Comparison of ENCODE assay signal across 8 cellular contexts in genomic region chr5:69601947-69602346, GRCh38. TPM values are rescaled to one million over a fixed set of nuclear protein-coding genes. Genes with fewer than 3 reads are reported as not detected.
DNase-seq lines count a peak whose midpoint lies in the region; ATAC-seq and TF ChIP-seq lines count a peak whose summit lies in the region.
"Not testable (repeated sequence)": the region's sequence is repeated elsewhere in the genome, so short reads cannot be mapped to it uniquely, and the experiment has no call there.

No MANE protein-coding gene starts in this region.

- not testable (repeated sequence) for H3K27me3 ChIP-seq in upper lobe of left lung

- DNase-seq in Right ventricle myocardium superior, upper lobe of left lung: not testable (repeated sequence)

- not testable (repeated sequence) for H3K9me3 ChIP-seq in upper lobe of left lung

- no CpG with 5 or more reads among the region's 6 CpGs for WGBS in upper lobe of left lung, 2 donors

- H3K4me3 ChIP-seq in upper lobe of left lung: not testable (repeated sequence)

- TF ChIP-seq EP300 in upper lobe of left lung (IDR thresholded peaks at IDR 0.05): not testable (repeated sequence)

- not testable (repeated sequence) for H3K4me1 ChIP-seq in upper lobe of left lung

- intact Hi-C loops in Right ventricle myocardium superior (cut with DNase I): not testable (repeated sequence)

- not testable (repeated sequence) for TF ChIP-seq CTCF in upper lobe of left lung (IDR thresholded peaks at IDR 0.05)

- ATAC-seq in GM18520 (IDR thresholded peaks at IDR 0.05; ENCODE audit: unreplicated experiment) (peak; percentile 65), GM19372 (IDR thresholded peaks at IDR 0.05; ENCODE audit: low read depth, unreplicated experiment) (peak; percentile 82), GM21526 (IDR thresholded peaks at IDR 0.05; ENCODE audit: low FRiP score, unreplicated experiment) (peak; percentile 92), HG02759 (IDR thresholded peaks at IDR 0.05; ENCODE audit: unreplicated experiment) (peak; percentile 94), HG03045 (IDR thresholded peaks at IDR 0.05; ENCODE audit: unreplicated experiment) (peak; percentile 75), HG03442 (IDR thresholded peaks at IDR 0.05; ENCODE audit: unreplicated experiment) (peak; percentile 92), Right ventricle myocardium superior (ENCODE audit: poor library complexity) (peak; percentile 43), upper lobe of left lung (ENCODE audit: low FRiP score in 2 of 2) (peak; percentile 51 to 71)

- not testable (repeated sequence) for H3K27ac ChIP-seq in upper lobe of left lung

- H3K36me3 ChIP-seq in upper lobe of left lung: not testable (repeated sequence)

- TF ChIP-seq POLR2A in upper lobe of left lung (IDR thresholded peaks at IDR 0.05): not testable (repeated sequence)

RNA-seq across cellular contexts. Expression of gene GTF2H2C, which starts 42.0 kb away (rescaled TPM):
- total RNA-seq in Right ventricle myocardium superior: 19.5 TPM
- 10 to 100 TPM; 28.4 to 56.6 (median 33.4) TPM for total RNA-seq in upper lobe of left lung

Comparison
In these comparisons a context has a peak if more than half of its experiments do, and no peak if none do; other contexts are left out.
1. ATAC-seq: peak in every context shown above with its lines; median percentile 94 in HG02759; 92 in GM21526; 92 in HG03442; 82 in GM19372; 75 in HG03045; 65 in GM18520; 61 in upper lobe of left lung; 43 in Right ventricle myocardium superior.